24 cellular contexts compared by ENCODE assay signal in the genomic region with DNA sequence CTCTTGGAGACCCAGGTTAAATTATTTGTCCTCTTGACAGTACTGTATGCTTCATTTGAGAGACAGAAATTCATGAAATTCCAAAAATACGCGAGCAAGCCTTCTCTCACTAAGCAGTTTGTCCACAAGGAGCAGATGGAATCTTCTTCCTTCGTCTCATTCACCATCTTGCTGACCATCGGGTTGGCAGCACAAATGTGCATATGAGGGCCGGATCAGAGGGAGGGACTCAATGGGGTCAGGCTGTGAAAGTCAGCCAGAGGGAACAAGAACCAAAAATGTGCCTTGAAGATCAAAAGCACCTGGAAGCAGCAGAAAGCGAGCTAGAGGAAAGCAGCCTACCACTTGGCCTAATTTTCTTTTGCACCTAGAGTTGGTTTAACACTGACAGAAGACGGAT. TPM values are rescaled to one million over a fixed set of nuclear protein-coding genes. Genes with fewer than 3 reads are reported as not detected.
"Had no signal": no experiment of that assay in that cellular context is flagged by ENCODE, and none has a peak within 500 bp of the region (broad histone marks: within the 10 kb centered on the region; RNA-seq: fewer than 3 reads in every experiment).

No MANE protein-coding gene starts in this region.

- FAIRE-seq: HepG2 had no signal

- DNase-seq: IMR-90, Karpas-422, KG1, MG63, NCI-H1092, NCI-H1105 treated with DMSO at 0.1 percent for 48 hours, NCI-H1417 treated with DMSO at 0.1 percent for 48 hours, NCI-H146, NCI-H1694 treated with DMSO at 0.1 percent for 48 hours, NCI-H1930, NCI-H2081, NCI-H2107, NCI-H226, NCI-H446, NCI-H510A, NCI-H524 treated with DMSO at 0.1 percent for 48 hours, NCI-H69, NCI-H774, SHP77, SK-N-SH had no signal

- H3K27ac ChIP-seq: RWPE1 had no signal

- H3K4me3 ChIP-seq: MG63 had no signal

- H3K9me3 ChIP-seq: MG63, SK-N-SH had no signal

- H3K27me3 ChIP-seq: MG63 had no signal

- H3K36me3 ChIP-seq: MG63 had no signal

- H3K9me2 ChIP-seq: SK-N-SH had no signal

- H3K4me2 ChIP-seq: SK-N-SH had no signal

- ATAC-seq: HepG2, Panc1 had no signal

- H3K9ac ChIP-seq: SK-N-SH had no signal

RNA-seq across cellular contexts. Expression of a gene that starts 16.4 kb away (rescaled TPM):
- total RNA-seq: HepG2, SK-MEL-5 had no signal
- polyA plus RNA-seq: HepG2 had no signal
